In genomic region chr9:86288501-86288900, GRCh38 we compare ENCODE assay signal across 1 cellular context.
TF ChIP-seq lines count a peak whose summit lies in the region.

No MANE protein-coding gene starts in this region.

TF ChIP-seq in H1, 55 proteins besides CTCF, POLR2A, EP300 and RAD21:
- peak; percentile 81 for TF ChIP-seq BACH1 (IDR thresholded peaks at IDR 0.05; ENCODE audit: low read length)
- TF ChIP-seq MAFK (IDR thresholded peaks at IDR 0.05; ENCODE audit: low read depth, low read length), result peak; percentile 56
- TF ChIP-seq SP4 (IDR thresholded peaks at IDR 0.05; ENCODE audit: low read length), result no peak
TF ChIP-seq in H1: peak in this region for 2.
